Comparison of ENCODE assay signal across 21 cellular contexts in genomic region chr21:19122371-19122770, GRCh38.
"Had no signal": no experiment of that assay in that cellular context is flagged by ENCODE, and none has a peak within 500 bp of the region (broad histone marks: within the 10 kb centered on the region; RNA-seq: fewer than 3 reads in every experiment).

No MANE protein-coding gene starts in this region.

- H3K27ac Mint-ChIP-seq: memory B cell; stimulated activated memory B cell treated with anti-CD40 and anti-IgM and Interleukin-4, amounts not matched to agents 10 μg/mL and 1 μg/mL and 100 μg/mL, for 72 hours had no signal

- H3K9me3 Mint-ChIP-seq: memory B cell had no signal

- H3K4me1 Mint-ChIP-seq: memory B cell; stimulated activated memory B cell treated with anti-CD40 and anti-IgM and Interleukin-4, amounts not matched to agents 10 μg/mL and 1 μg/mL and 100 μg/mL, for 72 hours had no signal

- H3K4me1 ChIP-seq: spleen, testis, upper lobe of left lung had no signal

- H3K36me3 ChIP-seq: heart left ventricle, spleen, upper lobe of left lung had no signal

- H3K36me3 Mint-ChIP-seq: memory B cell; stimulated activated memory B cell treated with anti-CD40 and anti-IgM and Interleukin-4, amounts not matched to agents 10 μg/mL and 1 μg/mL and 100 μg/mL, for 72 hours had no signal

- DNase-seq: activated CD4-positive, alpha-beta T cell treated with anti-CD3 and anti-CD28 coated beads for 1 hour; activated CD8-positive, alpha-beta memory T cell treated with anti-CD3 and anti-CD28 coated beads for 24 hours; activated CD8-positive, alpha-beta memory T cell treated with anti-CD3 and anti-CD28 coated beads, Interleukin-2, amount 50 U/mL, for 48 hours; activated effector memory CD4-positive, alpha-beta T cell treated with Interleukin-2 at 50 U/mL for 16 hours; activated naive CD4-positive, alpha-beta T cell treated with anti-CD3 and anti-CD28 coated beads, Interleukin-2, amount 50 U/mL, for 16 hours; activated T-cell treated with anti-CD3 and anti-CD28 coated beads, Interleukin-2, amount 50 U/mL, for 48 hours; aorta; cerebellar nuclear complex; effector CD4-positive, alpha-beta T cell; heart left ventricle; kidney glomerular epithelial cell; left ventricle myocardium superior; occipital lobe; retina; spleen; stimulated activated CD4-positive, alpha-beta T cell treated with anti-CD3 and anti-CD28 coated beads, Interleukin-4, amount 100 ng/mL, for 4 hours; testis; upper lobe of left lung had no signal

- H3K4me3 Mint-ChIP-seq: memory B cell; stimulated activated memory B cell treated with anti-CD40 and anti-IgM and Interleukin-4, amounts not matched to agents 10 μg/mL and 1 μg/mL and 100 μg/mL, for 72 hours had no signal

- H3K27ac ChIP-seq: heart left ventricle, spleen, testis, upper lobe of left lung, VCaP had no signal

- H3K4me3 ChIP-seq: heart left ventricle, spleen, testis, upper lobe of left lung had no signal

- H3K27me3 Mint-ChIP-seq: memory B cell; stimulated activated memory B cell treated with anti-CD40 and anti-IgM and Interleukin-4, amounts not matched to agents 10 μg/mL and 1 μg/mL and 100 μg/mL, for 72 hours had no signal

- H3K9me3 ChIP-seq: testis, upper lobe of left lung had no signal

- H3K27me3 ChIP-seq: heart left ventricle, spleen, testis, upper lobe of left lung had no signal
